Comparison of ENCODE assay signal across 10 cellular contexts in genomic region chr17:82358467-82359350, GRCh38. TPM values are rescaled to one million over a fixed set of nuclear protein-coding genes. Genes with fewer than 3 reads are reported as not detected.
DNase-seq lines count a peak whose midpoint lies in the region; ATAC-seq and TF ChIP-seq lines count a peak whose summit lies in the region.
"Had no signal": no experiment of that assay in that cellular context is flagged by ENCODE, and none has a peak within 500 bp of the region (broad histone marks: within the 10 kb centered on the region; RNA-seq: fewer than 3 reads in every experiment).

TSS of gene TEX19 (plus strand) at chr17:82359247. CDS start at chr17:82362151, 2,904 bp downstream.

- H3K27ac ChIP-seq in OCI-LY3 (ENCODE audit: low read length) (peak within 1 kb of the TSS; percentile 41), foreskin keratinocyte (no peak within 1 kb of the TSS)
- H3K27ac ChIP-seq: upper lobe of left lung had no signal

- H3K27me3 ChIP-seq in OCI-LY3 (ENCODE audit: low read depth, low read length), result no peaks in the 10 kb centered on the region
- H3K27me3 ChIP-seq in foreskin keratinocyte, result peaks cover 19% of the 10 kb centered on the region
- H3K27me3 ChIP-seq: upper lobe of left lung had no signal

- H4K20me1 ChIP-seq in OCI-LY3 (ENCODE audit: insufficient read depth, low read length), result no peaks in the 10 kb centered on the region

- POLR2A ChIA-PET in HEK293T (lab: Yijun Ruan, JAX), result interaction anchor here (0.7 to 4.0 kb wide), 3 partner anchors 9 to 14 kb away, joined by 3 to 22 read pairs (median 5); no protein-coding TSS in a partner anchor

- no peak for ATAC-seq in foreskin keratinocyte
- no peak for ATAC-seq in HG03565 (IDR thresholded peaks at IDR 0.05; ENCODE audit: unreplicated experiment)

- H3K4me1 ChIP-seq in OCI-LY3 (ENCODE audit: low read length), result peaks cover 35% of the 10 kb centered on the region
- peaks cover 3% of the 10 kb centered on the region for H3K4me1 ChIP-seq in foreskin keratinocyte

- H3K9me3 ChIP-seq in OCI-LY3 (ENCODE audit: insufficient read depth, low read length), result no peaks in the 10 kb centered on the region
- H3K9me3 ChIP-seq: upper lobe of left lung had no signal

- H3K36me3 ChIP-seq in OCI-LY3 (replicated peaks; ENCODE audit: low read depth, low read length), result no peaks in the 10 kb centered on the region
- H3K36me3 ChIP-seq: upper lobe of left lung had no signal

- no peak within 1 kb of the TSS for H3K4me3 ChIP-seq in OCI-LY3 (ENCODE audit: low read length)
- H3K4me3 ChIP-seq: upper lobe of left lung had no signal

- no peak within 1 kb of the TSS; the same call in 1 of the 2 replicates for H3K9ac ChIP-seq in OCI-LY3 (ENCODE audit: low read length)

- no peak within 1 kb of the TSS; the same call in 1 of the 2 replicates for H2AFZ ChIP-seq in OCI-LY3 (ENCODE audit: low read depth, low read length)

- no peaks in the 10 kb centered on the region for H3K79me2 ChIP-seq in OCI-LY3 (ENCODE audit: low read length)

- peak within 1 kb of the TSS; percentile 29 for H3K4me2 ChIP-seq in OCI-LY3 (ENCODE audit: low read length)

- DNase-seq in DMS 273 (lab: John Stamatoyannopoulos, UW; ENCODE audit: unreplicated experiment) (peak; percentile 70), DMS 273 treated with DMSO at 0.1 percent for 48 hours (lab: John Stamatoyannopoulos, UW) (no peak), HEK293T (ENCODE audit: extremely low spot score) (peak; percentile 74), foreskin keratinocyte (no peak), pons (ENCODE audit: low spot score) (no peak), GM19240 (ENCODE audit: insufficient read length, low spot score) (no peak)
- DNase-seq: immature natural killer cell, upper lobe of left lung had no signal

- CTCF ChIA-PET in HEK293T (lab: Yijun Ruan, JAX), result interaction anchor here (0.6 to 1.3 kb wide), 4 partner anchors 8 to 114 kb away, joined by 3 to 7 read pairs (median 4); no protein-coding TSS in a partner anchor

- TF ChIP-seq CTCF in OCI-LY3 (IDR thresholded peaks at IDR 0.05; ENCODE audit: low read depth, low read length), result peak; percentile 21
- TF ChIP-seq CTCF in foreskin keratinocyte (conservative IDR thresholded peaks at IDR 0.05), result peak; percentile 15

TF ChIP-seq in HEK293T, 16 proteins besides CTCF, POLR2A, EP300 and RAD21:
- TF ChIP-seq PKNOX1 (IDR thresholded peaks at IDR 0.05) (no peak), FOXK2 (IDR thresholded peaks at IDR 0.05) (no peak), L3MBTL2 (conservative IDR thresholded peaks at IDR 0.05) (peak; percentile 100), ZNF384 (IDR thresholded peaks at IDR 0.05) (no peak), TARDBP (IDR thresholded peaks at IDR 0.05) (no peak), SUZ12 (IDR thresholded peaks at IDR 0.05) (no peak), SP1 (IDR thresholded peaks at IDR 0.05) (no peak), LEF1 (IDR thresholded peaks at IDR 0.05; ENCODE audit: borderline replicate concordance) (no peak), NFRKB (IDR thresholded peaks at IDR 0.05) (no peak), FOXM1 (IDR thresholded peaks at IDR 0.05; ENCODE audit: borderline replicate concordance) (no peak), ARNT (IDR thresholded peaks at IDR 0.05) (no peak), ELF4 (IDR thresholded peaks at IDR 0.05) (peak; percentile 83)
TF ChIP-seq in HEK293T: peak in this region for 2.

RNA-seq across cellular contexts. Expression of gene TEX19, which starts in this region (rescaled TPM):
- total RNA-seq in foreskin keratinocyte, result 0.07 TPM in 1 of 2 replicates, not detected in the other
- 0.02 TPM in 1 of 2 replicates, not detected in the other for polyA plus RNA-seq in foreskin keratinocyte
- total RNA-seq: upper lobe of left lung had no signal
- polyA plus RNA-seq: immature natural killer cell had no signal

Comparison
In these comparisons a context has a peak if more than half of its experiments do, and no peak if none do; other contexts are left out.
1. DNase-seq: peak in DMS 273 (single experiment) and HEK293T (single experiment); none in DMS 273 treated with DMSO at 0.1 percent for 48 hours (single experiment), foreskin keratinocyte (0 of 2), pons (single experiment) and GM19240 (single experiment).